1 cellular context compared by ENCODE assay signal in genomic region chr16:74521691-74522090, GRCh38.
A peak's percentile ranks its signal among the peaks of the same experiment; 100 is the strongest.
TF ChIP-seq lines count a peak whose summit lies in the region.

No MANE protein-coding gene starts in this region.

TF ChIP-seq in IMR-90, 13 proteins besides CTCF, POLR2A, EP300 and RAD21:
- TF ChIP-seq MAFK (IDR thresholded peaks at IDR 0.05; ENCODE audit: low read depth, low read length) (no peak), FOS (IDR thresholded peaks at IDR 0.05; ENCODE audit: low read depth, low read length) (0 out of 2 replicates have a peak, but pooled peaks have one; percentile 10)
